In the genomic region with DNA sequence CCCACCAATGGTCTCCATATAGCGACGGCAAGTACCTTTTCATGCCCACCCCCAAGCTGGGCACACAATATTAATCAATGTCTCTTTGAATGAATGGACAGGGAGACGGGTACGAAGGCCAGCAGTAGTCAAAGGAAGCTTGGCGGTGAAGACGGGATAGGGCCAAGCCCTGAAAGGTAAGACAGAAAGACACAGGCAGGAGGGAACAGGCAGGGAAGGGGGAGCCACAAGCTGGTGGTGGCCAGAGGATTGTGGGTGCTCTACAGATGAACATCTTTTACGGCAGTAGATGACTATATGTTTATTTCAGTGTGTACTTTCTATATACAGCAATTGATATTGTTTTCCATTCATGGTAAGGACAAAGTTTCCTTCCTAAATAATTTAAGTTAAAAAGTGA, we compare ENCODE assay signal across 10 cellular contexts. TPM values are rescaled to one million over a fixed set of nuclear protein-coding genes. Genes with fewer than 3 reads are reported as not detected.
DNase-seq lines count a peak whose midpoint lies in the region; ATAC-seq, FAIRE-seq and TF ChIP-seq lines count a peak whose summit lies in the region.
"Had no signal": no experiment of that assay in that cellular context is flagged by ENCODE, and none has a peak within 500 bp of the region (broad histone marks: within the 10 kb centered on the region; RNA-seq: fewer than 3 reads in every experiment).

No MANE protein-coding gene starts in this region.

- no peak overlapping the region for H2AK5ac ChIP-seq in H1 (ENCODE audit: low read depth, low read length)

- no peak overlapping the region for H2BK12ac ChIP-seq in H1 (ENCODE audit: low read depth, low read length)

- no peak overlapping the region for H2AFZ ChIP-seq in H1 (ENCODE audit: low read length)

- H3K9me3 Mint-ChIP-seq in CD8-positive, alpha-beta memory T cell = no peaks in the 10 kb centered on the region
- H3K9me3 Mint-ChIP-seq in progenitor cell of endocrine pancreas (ENCODE audit: low read depth) = no peaks in the 10 kb centered on the region

- H3K56ac ChIP-seq in H1 (replicated peaks; ENCODE audit: insufficient read length, low read depth, low read length) = no peak overlapping the region

- H3K4me1 ChIP-seq in CD8-positive, alpha-beta memory T cell (ENCODE audit: insufficient read depth, low read length) = peaks cover 95% of the 10 kb centered on the region
- H3K4me1 ChIP-seq in H1 (replicated peaks in 1 of 4; ENCODE audit: control insufficient read depth in 3 of 4, insufficient read depth in 4 of 4, low read length in 3 of 4) = peaks cover 9 to 26% (median 21%) of the 10 kb centered on the region in 4 experiments

- peak overlapping the region; percentile 87 to 99 (median 96) for H3K27ac Mint-ChIP-seq in CD8-positive, alpha-beta memory T cell
- peak overlapping the region; percentile 25 for H3K27ac Mint-ChIP-seq in progenitor cell of endocrine pancreas

- no peaks in the 10 kb centered on the region for H3K27me3 Mint-ChIP-seq in CD8-positive, alpha-beta memory T cell
- H3K27me3 Mint-ChIP-seq in progenitor cell of endocrine pancreas = no peaks in the 10 kb centered on the region

- H4K91ac ChIP-seq in H1 (replicated peaks; ENCODE audit: insufficient read length, low read length) = no peak overlapping the region

- no peak overlapping the region for H3K4me2 ChIP-seq in H1 (ENCODE audit: insufficient read depth in 1 of 2, low read depth in 2 of 2, low read length in 2 of 2)

- no peak overlapping the region for H2BK5ac ChIP-seq in H1 (ENCODE audit: low read depth, low read length)

- peaks cover 43 to 49% of the 10 kb centered on the region in 2 experiments for H4K20me1 ChIP-seq in H1 (replicated peaks in 1 of 2; ENCODE audit: control insufficient read depth in 1 of 2, insufficient read depth in 2 of 2, low read length in 2 of 2)

- no peak for ATAC-seq in HG02642 (IDR thresholded peaks at IDR 0.05; ENCODE audit: poor library complexity, unreplicated experiment)

- in situ Hi-C loops in G401 (cut with HindIII; ENCODE audit: low sequenced_read_pairs) = no loop called here

- TF ChIP-seq EP300 in H1 (IDR thresholded peaks at IDR 0.05; ENCODE audit: borderline replicate concordance in 1 of 2, low read depth in 2 of 2, low read length in 2 of 2) = no peak

- no peak overlapping the region for H3K9ac ChIP-seq in H1 (replicated peaks in 1 of 4; ENCODE audit: extremely low read depth in 1 of 4, low read depth in 3 of 4, low read length in 3 of 4)

- CTCF ChIA-PET in CD8-positive, alpha-beta memory T cell (lab: Charles Lee) = interaction anchor here (1.0 to 11.9 kb wide), 4 partner anchors 11 to 113 kb away, joined by 3 to 93 read pairs (median 8); partner anchors contain the start of gene CAPZB
- CTCF ChIA-PET in H1 (lab: Charles Lee; ENCODE audit: partially characterized antibody) = interaction anchor here (0.5 to 7.8 kb wide), 6 partner anchors 11 to 114 kb away, joined by 3 to 53 read pairs (median 6); no protein-coding TSS in a partner anchor

- no peak overlapping the region; the same call in 1 of the 2 replicates for H3K18ac ChIP-seq in H1 (ENCODE audit: extremely low read depth, low read length)

- no peak overlapping the region for H3K14ac ChIP-seq in H1 (ENCODE audit: insufficient read length)

- TF ChIP-seq POLR2A in H1 (IDR thresholded peaks at IDR 0.05; ENCODE audit: control extremely low read depth in 1 of 2, low read depth in 2 of 2, low read length in 2 of 2) = no peak

- no peak overlapping the region for H2BK20ac ChIP-seq in H1 (ENCODE audit: low read length)

- 82% methylated on average over 7 of the region's 7 CpGs; no CpG with 5 or more reads in 1 of the 2 experiments for WGBS in H1 (ENCODE audit: extremely low coverage in 1 of 2, insufficient coverage in 1 of 2, insufficient read length in 1 of 2, insufficient replicate concordance in 2 of 2, low coverage in 1 of 2, low lambda C conversion rate in 2 of 2, missing lambda C conversion rate in 1 of 2), 2 experiments

- H3K4ac ChIP-seq in H1 (replicated peaks; ENCODE audit: insufficient read length, low read depth, low read length) = no peak overlapping the region

- no peak overlapping the region for H2BK120ac ChIP-seq in H1 (replicated peaks; ENCODE audit: low read depth, low read length)

- peaks cover 29 to 95% of the 10 kb centered on the region in 2 experiments for H3K79me2 ChIP-seq in H1 (ENCODE audit: control insufficient read depth in 1 of 2, insufficient read depth in 2 of 2, low read length in 2 of 2)

- no peak for FAIRE-seq in H1 (lab: Jason Lieb, UNC)

- peaks cover 0 to 56% (median 10%) of the 10 kb centered on the region in 3 donors for H3K36me3 Mint-ChIP-seq in CD8-positive, alpha-beta memory T cell
- H3K36me3 Mint-ChIP-seq in progenitor cell of endocrine pancreas (ENCODE audit: insufficient read depth) = peaks cover 5% of the 10 kb centered on the region

- H3K27ac ChIP-seq in CD8-positive, alpha-beta memory T cell (ENCODE audit: low read depth, low read length) = peak overlapping the region; percentile 53
- peak overlapping the region; percentile 7 for H3K27ac ChIP-seq in KOPT-K1 (ENCODE audit: low read depth, low read length, poor library complexity, severe bottlenecking)
- no peak overlapping the region for H3K27ac ChIP-seq in H1 (ENCODE audit: low read depth, low read length)

- TF ChIP-seq CTCF in H1 (IDR thresholded peaks at IDR 0.05; ENCODE audit: control extremely low read depth in 1 of 3, insufficient read depth in 1 of 3, low read depth in 1 of 3, low read length in 3 of 3) (no peak), progenitor cell of endocrine pancreas (IDR thresholded peaks at IDR 0.05; ENCODE audit: unreplicated experiment) (no peak)

- H3K36me3 ChIP-seq in CD8-positive, alpha-beta memory T cell (ENCODE audit: insufficient read depth, low read length) = peaks cover 13% of the 10 kb centered on the region
- H3K36me3 ChIP-seq in KOPT-K1 (ENCODE audit: insufficient read depth, low read length) (peaks cover 35% of the 10 kb centered on the region), H1 (ENCODE audit: control insufficient read depth in 2 of 4, insufficient read depth in 4 of 4, low read length in 3 of 4) (peaks cover 0 to 8% (median 0%) of the 10 kb centered on the region in 4 experiments; a peak in 2 of 8 replicates)

- peaks cover 43% of the 10 kb centered on the region for H3K79me1 ChIP-seq in H1 (ENCODE audit: low read depth, low read length)

- H3K4me3 ChIP-seq in CD8-positive, alpha-beta memory T cell (ENCODE audit: low read length) = peak overlapping the region; percentile 47
- no peak overlapping the region for H3K4me3 ChIP-seq in H1 (ENCODE audit: extremely low read depth in 1 of 4, insufficient read depth in 2 of 4, low read depth in 3 of 4, low read length in 4 of 4)

- POLR2A ChIA-PET in CD8-positive, alpha-beta memory T cell (lab: Charles Lee) = interaction anchor here (0.6 to 2.3 kb wide), 4 partner anchors 8 to 77 kb away, joined by 3 to 11 read pairs (median 6); partner anchors contain the start of gene CAPZB
- POLR2A ChIA-PET in H1 (lab: Charles Lee; ENCODE audit: partially characterized antibody) = interaction anchor here (1.1 to 9.3 kb wide), 4 partner anchors 9 to 128 kb away, joined by 3 to 86 read pairs (median 4); a partner anchor contains a TSS

- TF ChIP-seq RAD21 in H1 (IDR thresholded peaks at IDR 0.05 in 1 of 2, conservative IDR thresholded peaks at IDR 0.05 in 1 of 2; ENCODE audit: low read depth in 2 of 2, low read length in 2 of 2) = no peak

- DNase-seq in CD8-positive, alpha-beta memory T cell = no peak
- no peak for DNase-seq in H1 (ENCODE audit: low read depth in 1 of 2, low spot score in 2 of 2)
- DNase-seq in progenitor cell of endocrine pancreas (ENCODE audit: low spot score, unreplicated experiment) = no peak
- DNase-seq in activated gamma-delta T cell treated with Interleukin-2 at 50 U/mL for 16 hours = no peak
- DNase-seq in cerebellar nuclear complex (lab: John Stamatoyannopoulos, UW) = no peak
- no peak for DNase-seq in G401 (ENCODE audit: low spot score)
- DNase-seq: activated CD4-positive, CD25-positive, alpha-beta regulatory T cell treated with anti-CD3 and anti-CD28 coated beads, Interleukin-2, amount 50 U/mL, for 72 hours; NCI-H2107 had no signal

- no peak overlapping the region for H2BK15ac ChIP-seq in H1 (ENCODE audit: low read length)

- peaks cover 84 to 97% (median 94%) of the 10 kb centered on the region in 3 donors for H3K4me1 Mint-ChIP-seq in CD8-positive, alpha-beta memory T cell
- peaks cover 27% of the 10 kb centered on the region for H3K4me1 Mint-ChIP-seq in progenitor cell of endocrine pancreas (ENCODE audit: low read depth)

- no peaks in the 10 kb centered on the region for H3K23me2 ChIP-seq in H1 (ENCODE audit: low read depth, low read length)

- H3K9me3 ChIP-seq in CD8-positive, alpha-beta memory T cell (ENCODE audit: low read length) = no peaks in the 10 kb centered on the region
- no peaks in the 10 kb centered on the region for H3K9me3 ChIP-seq in KOPT-K1 (ENCODE audit: insufficient read depth, low read length, poor library complexity, severe bottlenecking)
- H3K9me3 ChIP-seq in H1 (ENCODE audit: insufficient read depth in 2 of 2, low read depth in 1 of 2, low read length in 1 of 2) = no peaks in the 10 kb centered on the region

- H3K4me3 Mint-ChIP-seq in CD8-positive, alpha-beta memory T cell = peak overlapping the region; percentile 67 to 89 (median 82)
- H3K4me3 Mint-ChIP-seq in progenitor cell of endocrine pancreas (ENCODE audit: low read depth) = no peak overlapping the region

- H3K27me3 ChIP-seq in CD8-positive, alpha-beta memory T cell (ENCODE audit: insufficient read depth, low read length, poor library complexity, severe bottlenecking) = no peaks in the 10 kb centered on the region
- no peaks in the 10 kb centered on the region for H3K27me3 ChIP-seq in H1 (replicated peaks in 1 of 4; ENCODE audit: control insufficient read depth in 3 of 4, extremely low read depth in 1 of 4, insufficient read depth in 3 of 4, low read length in 3 of 4)

- H3K23ac ChIP-seq in H1 (ENCODE audit: insufficient read length) = no peak overlapping the region

- H4K5ac ChIP-seq in H1 (ENCODE audit: insufficient read length, low read depth, low read length) = no peak overlapping the region

- peak overlapping the region; percentile 41; the same call in 1 of the 2 replicates for H4K8ac ChIP-seq in H1 (ENCODE audit: extremely low read depth, insufficient read depth, low read length)

TF ChIP-seq in H1, 55 proteins besides CTCF, POLR2A, EP300 and RAD21 (continues in another document):
- TF ChIP-seq CHD1 (IDR thresholded peaks at IDR 0.05; ENCODE audit: low read depth, low read length) = no peak

RNA-seq across cellular contexts. Expression of gene CAPZB, which starts 16.3 kb away (rescaled TPM):
- 100 to 1,000 TPM; 284 to 289 TPM for total RNA-seq in CD8-positive, alpha-beta memory T cell
- polyA plus RNA-seq in CD8-positive, alpha-beta memory T cell = 540 TPM
- total RNA-seq in H1 (2021; fragmentation: NEBNext Ultra II Directional; extraction: Animal tissue kit (Norgen Biotek cat#: 25700)) = 371 TPM in 2 replicates
- polyA plus RNA-seq in H1 (2011; rRNA removed) = 162 and 169 TPM in 2 replicates
- polyA plus RNA-seq in H1 (2011; cell fraction: cytosol; rRNA removed) = 237 TPM
- polyA plus RNA-seq in H1 (2011; cell fraction: nucleus; rRNA removed) = 112 TPM
- polyA plus RNA-seq in H1 (2012, experiment 1 of 2) = 353 to 393 TPM (median 375 TPM) in 4 replicates
- 493 TPM for polyA plus RNA-seq in H1 (2012, experiment 2 of 2)
- 265 TPM for polyA plus RNA-seq in H1 (2013, experiment 1 of 2)
- 269 TPM for polyA plus RNA-seq in H1 (2013, experiment 2 of 2)
- 118 and 122 TPM in 2 replicates for polyA minus RNA-seq in H1 (2011; rRNA and poly(A)+ RNA removed)
- polyA minus RNA-seq in H1 (2011; cell fraction: cytosol; rRNA and poly(A)+ RNA removed) = 88.9 TPM
- 42.8 TPM for polyA minus RNA-seq in H1 (2011; cell fraction: nucleus; rRNA and poly(A)+ RNA removed)
- 189 and 211 TPM in 2 replicates for total RNA-seq in progenitor cell of endocrine pancreas
- total RNA-seq in G401 (2014; rRNA removed; shearing (Covaris generic)) = 342 and 345 TPM in 2 replicates
